In genomic region chr22:27842994-27843431, GRCh38 we compare ENCODE assay signal across 1 cellular context.
TF ChIP-seq lines count a peak whose summit lies in the region.

No MANE protein-coding gene starts in this region.

TF ChIP-seq in GM23338, 12 proteins besides CTCF, POLR2A, EP300 and RAD21 (continued from another document):
- TF ChIP-seq REST (IDR thresholded peaks at IDR 0.05; ENCODE audit: unreplicated experiment) (no peak), ETS1 (IDR thresholded peaks at IDR 0.05) (no peak), STAT1 (IDR thresholded peaks at IDR 0.05; ENCODE audit: unreplicated experiment) (no peak), EZH2 (IDR thresholded peaks at IDR 0.05; ENCODE audit: low read depth, unreplicated experiment) (no peak), POLR2AphosphoS5 (IDR thresholded peaks at IDR 0.05; ENCODE audit: low read depth) (no peak), NANOG (IDR thresholded peaks at IDR 0.05; ENCODE audit: borderline replicate concordance) (no peak)
